ENCODE assay signal across 8 cellular contexts in the genomic region with DNA sequence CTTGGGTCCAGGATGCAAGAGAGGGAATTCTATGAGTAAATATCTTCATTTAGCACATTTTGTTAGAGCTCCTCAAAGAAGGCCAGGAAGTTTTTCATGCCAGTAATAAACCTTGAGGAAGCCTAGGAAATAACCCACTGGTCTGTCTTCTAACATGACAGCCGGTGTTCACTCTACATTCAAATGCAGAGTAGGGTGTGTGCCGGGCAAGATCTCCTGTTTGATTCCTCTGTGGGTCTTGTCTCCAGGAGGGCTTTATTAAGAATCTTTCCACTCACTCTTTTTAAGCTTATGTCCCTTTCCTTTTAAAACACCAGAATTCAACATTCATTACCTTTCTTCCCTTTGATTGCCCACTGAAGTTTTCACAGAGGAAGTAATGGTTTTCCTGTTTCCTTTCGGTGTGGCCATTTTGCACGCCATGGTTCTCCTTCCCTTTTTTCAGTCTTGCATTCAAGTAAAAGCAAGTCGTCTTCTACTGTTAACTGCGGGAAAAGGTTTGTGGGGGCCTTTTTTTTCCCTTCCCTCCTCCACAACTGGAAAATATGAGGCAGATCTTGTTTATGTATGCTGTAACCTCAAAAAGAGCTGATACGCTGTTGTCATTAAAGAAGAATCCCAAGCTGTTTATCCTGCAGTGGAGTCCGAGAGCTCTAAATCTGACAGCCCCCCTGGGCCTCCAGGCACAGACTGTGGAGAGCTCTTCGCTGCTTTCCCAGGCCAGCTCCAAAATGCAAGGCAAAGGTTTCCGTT. TPM values are rescaled to one million over a fixed set of nuclear protein-coding genes. Genes with fewer than 3 reads are reported as not detected.
A peak's percentile ranks its signal among the peaks of the same experiment; 100 is the strongest.
DNase-seq lines count a peak whose midpoint lies in the region; ATAC-seq, FAIRE-seq and TF ChIP-seq lines count a peak whose summit lies in the region.

No MANE protein-coding gene starts in this region.

- H3K9me3 ChIP-seq in effector memory CD4-positive, alpha-beta T cell (ENCODE audit: control insufficient read depth, low read length), result no peaks in the 10 kb centered on the region
- no peaks in the 10 kb centered on the region for H3K9me3 ChIP-seq in naive thymus-derived CD4-positive, alpha-beta T cell (ENCODE audit: control insufficient read depth in 2 of 3, low read length in 3 of 3)

- H3K9me3 Mint-ChIP-seq in activated naive CD4-positive, alpha-beta T cell treated with anti-CD3 and anti-CD28 coated beads, Interleukin-2, amount 50 U/mL, for 24 hours, result no peaks in the 10 kb centered on the region
- H3K9me3 Mint-ChIP-seq in naive thymus-derived CD4-positive, alpha-beta T cell, result peaks cover 0 to 12% (median 0%) of the 10 kb centered on the region in 11 donors

- peaks cover 57% of the 10 kb centered on the region for H3K4me1 Mint-ChIP-seq in activated naive CD4-positive, alpha-beta T cell treated with anti-CD3 and anti-CD28 coated beads, Interleukin-2, amount 50 U/mL, for 24 hours
- H3K4me1 Mint-ChIP-seq in naive thymus-derived CD4-positive, alpha-beta T cell, result peaks cover 33 to 70% (median 58%) of the 10 kb centered on the region in 7 donors

- DNase-seq in activated naive CD4-positive, alpha-beta T cell treated with Interleukin-2 at 50 U/mL for 16 hours, result no peak
- DNase-seq in RPMI7951 (ENCODE audit: low read depth) (peak; percentile 85), cerebellar cortex (ENCODE audit: low spot score) (no peak), DMS153 (lab: John Stamatoyannopoulos, UW) (no peak), H54 (ENCODE audit: insufficient read length, low spot score) (no peak)
- DNase-seq in effector memory CD4-positive, alpha-beta T cell, result no peak
- DNase-seq in naive thymus-derived CD4-positive, alpha-beta T cell, result peak in 3 of 9 donors; percentile 2 to 32 (median 10)

- H3K27me3 Mint-ChIP-seq in activated naive CD4-positive, alpha-beta T cell treated with anti-CD3 and anti-CD28 coated beads, Interleukin-2, amount 50 U/mL, for 24 hours, result no peaks in the 10 kb centered on the region
- H3K27me3 Mint-ChIP-seq in naive thymus-derived CD4-positive, alpha-beta T cell, result no peaks in the 10 kb centered on the region

- no peaks in the 10 kb centered on the region for H3K36me3 ChIP-seq in effector memory CD4-positive, alpha-beta T cell (ENCODE audit: control insufficient read depth, insufficient read depth, low read length)
- H3K36me3 ChIP-seq in naive thymus-derived CD4-positive, alpha-beta T cell (ENCODE audit: control insufficient read depth in 2 of 3, insufficient read depth in 3 of 3, low read length in 3 of 3), result no peaks in the 10 kb centered on the region

- H3K27ac ChIP-seq in effector memory CD4-positive, alpha-beta T cell (ENCODE audit: insufficient read depth, low read length, poor library complexity, severe bottlenecking), result no peak overlapping the region
- H3K27ac ChIP-seq in naive thymus-derived CD4-positive, alpha-beta T cell (ENCODE audit: low read depth, low read length), result no peak overlapping the region

- FAIRE-seq in H54 (lab: Jason Lieb, UNC), result no peak

- CTCF ChIA-PET in naive thymus-derived CD4-positive, alpha-beta T cell (lab: Charles Lee), result no interaction called here

- peak overlapping the region; percentile 19 for H3K4me3 ChIP-seq in effector memory CD4-positive, alpha-beta T cell (ENCODE audit: insufficient read depth, low read depth, low read length, poor library complexity, severe bottlenecking)
- peak overlapping the region; percentile 8 for H3K4me3 ChIP-seq in naive thymus-derived CD4-positive, alpha-beta T cell (ENCODE audit: low read length)

- TF ChIP-seq POLR2A in H54 (IDR thresholded peaks at IDR 0.05; ENCODE audit: low read depth, low read length), result no peak

- peak overlapping the region; percentile 81 for H3K27ac Mint-ChIP-seq in activated naive CD4-positive, alpha-beta T cell treated with anti-CD3 and anti-CD28 coated beads, Interleukin-2, amount 50 U/mL, for 24 hours
- H3K27ac Mint-ChIP-seq in naive thymus-derived CD4-positive, alpha-beta T cell, result peak overlapping the region in 4 of 9 donors; percentile 10 to 92 (median 38)

- H3K27me3 ChIP-seq in effector memory CD4-positive, alpha-beta T cell (replicated peaks; ENCODE audit: control insufficient read depth, insufficient read depth, low read length, poor library complexity, severe bottlenecking), result no peaks in the 10 kb centered on the region
- H3K27me3 ChIP-seq in naive thymus-derived CD4-positive, alpha-beta T cell (ENCODE audit: control insufficient read depth in 2 of 2, insufficient read depth in 2 of 2, low read length in 2 of 2), result no peaks in the 10 kb centered on the region

- H3K36me3 Mint-ChIP-seq in activated naive CD4-positive, alpha-beta T cell treated with anti-CD3 and anti-CD28 coated beads, Interleukin-2, amount 50 U/mL, for 24 hours, result peaks cover 2% of the 10 kb centered on the region
- H3K36me3 Mint-ChIP-seq in naive thymus-derived CD4-positive, alpha-beta T cell, result peaks cover 0 to 34% (median 0%) of the 10 kb centered on the region in 5 donors

- H3K4me1 ChIP-seq in effector memory CD4-positive, alpha-beta T cell (ENCODE audit: control insufficient read depth, insufficient read depth, low read length, poor library complexity, severe bottlenecking), result peaks cover 14% of the 10 kb centered on the region
- H3K4me1 ChIP-seq in naive thymus-derived CD4-positive, alpha-beta T cell (ENCODE audit: control insufficient read depth in 2 of 2, insufficient read depth in 2 of 2, low read length in 2 of 2), result peaks cover 16 to 31% of the 10 kb centered on the region in 2 donors

- intact Hi-C loops in naive thymus-derived CD4-positive, alpha-beta T cell (cut with micrococcal nuclease), result loop anchor here in 1 of 2 donors (2.0 kb wide), 2 partner anchors 207 to 327 kb away; a partner anchor contains a TSS

- POLR2A ChIA-PET in naive thymus-derived CD4-positive, alpha-beta T cell (lab: Charles Lee), result interaction anchor here (0.6 to 1.0 kb wide), 3 partner anchors 187 to 1249 kb away, joined by 3 to 5 read pairs (median 3); a partner anchor contains a TSS

- peak overlapping the region; percentile 49 for H3K4me3 Mint-ChIP-seq in activated naive CD4-positive, alpha-beta T cell treated with anti-CD3 and anti-CD28 coated beads, Interleukin-2, amount 50 U/mL, for 24 hours
- peak overlapping the region; percentile 54 to 82 (median 76) for H3K4me3 Mint-ChIP-seq in naive thymus-derived CD4-positive, alpha-beta T cell

- ATAC-seq in naive thymus-derived CD4-positive, alpha-beta T cell, result no peak

RNA-seq across cellular contexts. Expression of a gene that starts 40.6 kb away (rescaled TPM):
- total RNA-seq in RPMI7951 (2014; rRNA removed; shearing (Covaris generic)), result under 0.01 TPM in 1 of 2 replicates, not detected in the other
- total RNA-seq in naive thymus-derived CD4-positive, alpha-beta T cell, result 1 to 10 TPM in 1 of 5 experiments, under 1 TPM in 3, not detected in 1; 0.13 to 6.7 (median 0.30) TPM
- polyA plus RNA-seq in naive thymus-derived CD4-positive, alpha-beta T cell, result under 1 TPM in 1 of 2 donors, not detected in 1; 0.39 TPM
